ENCODE assay signal across 17 cellular contexts in genomic region chr2:145723872-145724271, GRCh38.
DNase-seq lines count a peak whose midpoint lies in the region; ATAC-seq and TF ChIP-seq lines count a peak whose summit lies in the region.
"Had no signal": no experiment of that assay in that cellular context is flagged by ENCODE, and none has a peak within 500 bp of the region (broad histone marks: within the 10 kb centered on the region; RNA-seq: fewer than 3 reads in every experiment).

No MANE protein-coding gene starts in this region.

- no peaks in the 10 kb centered on the region for H3K9me2 ChIP-seq in OCI-LY1 (ENCODE audit: low read depth, low read length)

- peaks cover 13% of the 10 kb centered on the region for H3K4me1 ChIP-seq in OCI-LY1 (ENCODE audit: insufficient read depth, low read length, severe bottlenecking)
- H3K4me1 ChIP-seq: SJSA1 had no signal

- H3K79me2 ChIP-seq in OCI-LY1 (ENCODE audit: insufficient read depth, low read length), result no peaks in the 10 kb centered on the region

- ATAC-seq in HG03175 (IDR thresholded peaks at IDR 0.05; ENCODE audit: unreplicated experiment), result no peak
- no peak for ATAC-seq in GM18867 (IDR thresholded peaks at IDR 0.05; ENCODE audit: unreplicated experiment)
- no peak for ATAC-seq in HG03354 (IDR thresholded peaks at IDR 0.05; ENCODE audit: poor library complexity, severe bottlenecking, unreplicated experiment)
- ATAC-seq: CD8-positive, alpha-beta T cell; GM23338; PC-3 had no signal

- no peaks in the 10 kb centered on the region for H3K9me3 ChIP-seq in OCI-LY1 (ENCODE audit: low read length)
- H3K9me3 ChIP-seq: SJSA1 had no signal

- no peak overlapping the region for H3K27ac ChIP-seq in OCI-LY1 (ENCODE audit: low read depth, low read length, poor library complexity, severe bottlenecking)
- H3K27ac ChIP-seq: SJSA1 had no signal

- H3K4me2 ChIP-seq in OCI-LY1 (ENCODE audit: low read length), result peak overlapping the region; percentile 43
- H3K4me2 ChIP-seq: GM23338 had no signal

- no peak overlapping the region for H3K4me3 ChIP-seq in OCI-LY1 (ENCODE audit: low read depth, low read length, poor library complexity, severe bottlenecking)
- H3K4me3 ChIP-seq: GM23338, SJSA1 had no signal

- H4K20me1 ChIP-seq in OCI-LY1 (ENCODE audit: insufficient read depth, low read length), result no peaks in the 10 kb centered on the region

- H3F3A ChIP-seq in OCI-LY1 (ENCODE audit: insufficient read depth, low read length), result no peaks in the 10 kb centered on the region

- peak; percentile 24 for DNase-seq in amniotic epithelial cell (ENCODE audit: low read depth)
- DNase-seq in iris pigment epithelial cell (ENCODE audit: low read depth), result peak; percentile 6
- no peak for DNase-seq in activated T-cell treated with anti-CD3 and anti-CD28 coated beads, Interleukin-2, amount 50 U/mL, for 48 hours
- DNase-seq: CD8-positive, alpha-beta T cell; GDM1; IMR-90; NCI-H1417; NCI-H1930; NCI-H526 treated with DMSO at 0.1 percent for 48 hours; NK-92 treated with Interleukin-12 subunit alpha and Interleukin-12 subunit beta, amount 100 ng/mL, for 24 hours; PC-3 had no signal

- no peak overlapping the region for H3K9ac ChIP-seq in OCI-LY1 (ENCODE audit: low read length)

- H3K36me3 ChIP-seq in OCI-LY1 (ENCODE audit: insufficient read depth, low read length), result no peaks in the 10 kb centered on the region
- H3K36me3 ChIP-seq: SJSA1 had no signal

- TF ChIP-seq CTCF in OCI-LY1 (IDR thresholded peaks at IDR 0.05; ENCODE audit: low read length), result no peak

- H2AFZ ChIP-seq in OCI-LY1 (ENCODE audit: low read length), result peak overlapping the region; percentile 48
- H2AFZ ChIP-seq: GM23338 had no signal

- H3K27me3 ChIP-seq in OCI-LY1 (ENCODE audit: insufficient read depth, low read length), result no peaks in the 10 kb centered on the region
- H3K27me3 ChIP-seq: SJSA1 had no signal

Comparison
In these comparisons a context has a peak if more than half of its experiments do, and no peak if none do; other contexts are left out.
1. DNase-seq: peak in amniotic epithelial cell (single experiment) and iris pigment epithelial cell (single experiment); none in activated T-cell treated with anti-CD3 and anti-CD28 coated beads, Interleukin-2, amount 50 U/mL, for 48 hours (0 of 2).